2 cellular contexts compared by ENCODE assay signal in the genomic region with DNA sequence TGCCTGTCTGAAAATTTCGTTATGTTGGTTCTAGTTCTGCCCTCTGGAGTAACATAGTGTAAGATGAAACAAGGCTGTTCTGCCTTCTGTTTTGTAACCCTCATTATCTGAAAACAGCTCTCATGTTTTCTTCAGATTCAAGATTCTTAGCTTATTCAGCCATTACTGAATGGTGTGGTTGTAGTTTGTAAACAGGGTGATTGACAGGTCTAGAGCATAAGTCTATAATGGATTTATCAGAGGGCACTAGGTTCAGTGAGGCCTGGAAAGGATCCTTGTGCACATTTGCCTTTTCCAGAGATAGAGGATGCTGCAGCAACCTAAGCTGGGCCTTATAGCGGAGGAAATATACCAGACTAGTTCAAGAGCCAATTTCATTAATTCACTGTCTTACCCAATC.
TF ChIP-seq lines count a peak whose summit lies in the region.

No MANE protein-coding gene starts in this region.

TF ChIP-seq in IMR-90, 13 proteins besides CTCF, POLR2A, EP300 and RAD21:
- TF ChIP-seq, protein P1, sequence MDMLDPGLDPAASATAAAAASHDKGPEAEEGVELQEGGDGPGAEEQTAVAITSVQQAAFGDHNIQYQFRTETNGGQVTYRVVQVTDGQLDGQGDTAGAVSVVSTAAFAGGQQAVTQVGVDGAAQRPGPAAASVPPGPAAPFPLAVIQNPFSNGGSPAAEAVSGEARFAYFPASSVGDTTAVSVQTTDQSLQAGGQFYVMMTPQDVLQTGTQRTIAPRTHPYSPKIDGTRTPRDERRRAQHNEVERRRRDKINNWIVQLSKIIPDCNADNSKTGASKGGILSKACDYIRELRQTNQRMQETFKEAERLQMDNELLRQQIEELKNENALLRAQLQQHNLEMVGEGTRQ (IDR thresholded peaks at IDR 0.05; ENCODE audit: low read depth, low read length): no peak
- no peak for TF ChIP-seq NFE2L2 (IDR thresholded peaks at IDR 0.05; ENCODE audit: low read depth, low read length)
- TF ChIP-seq RFX5 (IDR thresholded peaks at IDR 0.05; ENCODE audit: low read depth, low read length): no peak
- no peak for TF ChIP-seq FOS (IDR thresholded peaks at IDR 0.05; ENCODE audit: low read depth, low read length)
- no peak for TF ChIP-seq MAZ (IDR thresholded peaks at IDR 0.05; ENCODE audit: borderline replicate concordance, low read depth, low read length)
- no peak for TF ChIP-seq MAFK (IDR thresholded peaks at IDR 0.05; ENCODE audit: low read depth, low read length)
- no peak for TF ChIP-seq CEBPB (IDR thresholded peaks at IDR 0.05; ENCODE audit: low read depth, low read length)
- no peak for TF ChIP-seq MXI1 (IDR thresholded peaks at IDR 0.05; ENCODE audit: borderline replicate concordance, low read depth, low read length)
- TF ChIP-seq BHLHE40 (IDR thresholded peaks at IDR 0.05; ENCODE audit: low read depth, low read length): no peak
- TF ChIP-seq CHD1 (IDR thresholded peaks at IDR 0.05; ENCODE audit: low read depth, low read length): no peak
- TF ChIP-seq SMC3 (IDR thresholded peaks at IDR 0.05; ENCODE audit: low read depth, low read length): no peak
- no peak for TF ChIP-seq RCOR1 (IDR thresholded peaks at IDR 0.05; ENCODE audit: insufficient replicate concordance, low read length)
- TF ChIP-seq, protein P2, sequence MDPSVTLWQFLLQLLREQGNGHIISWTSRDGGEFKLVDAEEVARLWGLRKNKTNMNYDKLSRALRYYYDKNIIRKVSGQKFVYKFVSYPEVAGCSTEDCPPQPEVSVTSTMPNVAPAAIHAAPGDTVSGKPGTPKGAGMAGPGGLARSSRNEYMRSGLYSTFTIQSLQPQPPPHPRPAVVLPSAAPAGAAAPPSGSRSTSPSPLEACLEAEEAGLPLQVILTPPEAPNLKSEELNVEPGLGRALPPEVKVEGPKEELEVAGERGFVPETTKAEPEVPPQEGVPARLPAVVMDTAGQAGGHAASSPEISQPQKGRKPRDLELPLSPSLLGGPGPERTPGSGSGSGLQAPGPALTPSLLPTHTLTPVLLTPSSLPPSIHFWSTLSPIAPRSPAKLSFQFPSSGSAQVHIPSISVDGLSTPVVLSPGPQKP (IDR thresholded peaks at IDR 0.05; ENCODE audit: borderline replicate concordance, low read depth, low read length): no peak

TF ChIP-seq in K562, 482 proteins besides CTCF, POLR2A, EP300 and RAD21:
- no peak for TF ChIP-seq ADNP (tag; IDR thresholded peaks at IDR 0.05)
- TF ChIP-seq, protein P3, sequence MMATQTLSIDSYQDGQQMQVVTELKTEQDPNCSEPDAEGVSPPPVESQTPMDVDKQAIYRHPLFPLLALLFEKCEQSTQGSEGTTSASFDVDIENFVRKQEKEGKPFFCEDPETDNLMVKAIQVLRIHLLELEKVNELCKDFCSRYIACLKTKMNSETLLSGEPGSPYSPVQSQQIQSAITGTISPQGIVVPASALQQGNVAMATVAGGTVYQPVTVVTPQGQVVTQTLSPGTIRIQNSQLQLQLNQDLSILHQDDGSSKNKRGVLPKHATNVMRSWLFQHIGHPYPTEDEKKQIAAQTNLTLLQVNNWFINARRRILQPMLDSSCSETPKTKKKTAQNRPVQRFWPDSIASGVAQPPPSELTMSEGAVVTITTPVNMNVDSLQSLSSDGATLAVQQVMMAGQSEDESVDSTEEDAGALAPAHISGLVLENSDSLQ (IDR thresholded peaks at IDR 0.05): peak; percentile 47
TF ChIP-seq in K562: peak in this region for 1.
